35 cellular contexts compared by ENCODE assay signal in genomic region chrX:64662876-64663275, GRCh38.
"Had no signal": no experiment of that assay in that cellular context is flagged by ENCODE, and none has a peak within 500 bp of the region (broad histone marks: within the 10 kb centered on the region; RNA-seq: fewer than 3 reads in every experiment).

No MANE protein-coding gene starts in this region.

- ATAC-seq: activated CD8-positive, alpha-beta T cell treated with anti-CD3 and anti-CD28 coated beads for 36 hours; activated naive CD4-positive, alpha-beta T cell treated with anti-CD3 and anti-CD28 coated beads, Interleukin-2, amount 50 U/mL, for 72 hours; activated T-cell treated with anti-CD3 and anti-CD28 coated beads, Interleukin-2, amount 50 U/mL, for 4 hours; activated T-cell treated with anti-CD3 and anti-CD28 coated beads, Interleukin-2, amount 50 U/mL, for 72 hours; activated T-helper 17 cell treated with anti-CD3 and anti-CD28 coated beads, Interleukin-2, amount 50 U/mL, for 72 hours; body of pancreas had no signal

- H3K27me3 Mint-ChIP-seq: activated B cell treated with CpG ODN at 0.5 μM for 24 hours; activated CD4-positive, alpha-beta memory T cell treated with anti-CD3 and anti-CD28 coated beads for 36 hours; activated CD4-positive, alpha-beta T cell treated with anti-CD3 and anti-CD28 coated beads, Interleukin-2, amount 10 ng/mL, durations not matched to agents 24 days and 14 days; activated CD8-positive, alpha-beta T cell treated with anti-CD3 and anti-CD28 coated beads for 36 hours; activated naive CD8-positive, alpha-beta T cell treated with anti-CD3 and anti-CD28 coated beads for 36 hours; activated T-helper 17 cell treated with anti-CD3 and anti-CD28 coated beads, Interleukin-2, amount 50 U/mL, for 72 hours had no signal

- DNase-seq: activated B cell treated with CpG ODN at 0.5 μM for 24 hours; activated CD4-positive, alpha-beta memory T cell treated with anti-CD3 and anti-CD28 coated beads for 36 hours; activated CD4-positive, alpha-beta T cell treated with anti-CD3 and anti-CD28 coated beads for 4 hours; activated CD4-positive, alpha-beta T cell treated with anti-CD3 and anti-CD28 coated beads, Interleukin-2, amount 10 ng/mL, durations not matched to agents 24 days and 14 days; activated CD4-positive, alpha-beta T cell treated with anti-CD3 and anti-CD28 coated beads, Interleukin-2, amount 50 U/mL, for 1 hour; activated CD4-positive, alpha-beta T cell treated with anti-CD3 and anti-CD28 coated beads, Interleukin-2, amount 50 U/mL, for 4 hours; activated CD4-positive, CD25-positive, alpha-beta regulatory T cell treated with anti-CD3 and anti-CD28 coated beads, Interleukin-2, amount 50 U/mL, for 72 hours; activated CD8-positive, alpha-beta memory T cell treated with anti-CD3 and anti-CD28 coated beads, Interleukin-2, amount 50 U/mL, for 4 hours; activated CD8-positive, alpha-beta T cell treated with anti-CD3 and anti-CD28 coated beads for 36 hours; activated effector memory CD4-positive, alpha-beta T cell treated with anti-CD3 and anti-CD28 coated beads, Interleukin-2, amount 50 U/mL, for 16 hours; activated gamma-delta T cell treated with Interleukin-2 at 50 U/mL for 16 hours; activated naive CD4-positive, alpha-beta T cell; activated naive CD4-positive, alpha-beta T cell treated with anti-CD3 and anti-CD28 coated beads for 36 hours; activated naive CD4-positive, alpha-beta T cell treated with anti-CD3 and anti-CD28 coated beads, Interleukin-2, amount 50 U/mL, for 16 hours; activated naive CD8-positive, alpha-beta T cell treated with anti-CD3 and anti-CD28 coated beads for 36 hours; activated T-cell treated with anti-CD3 and anti-CD28 coated beads for 4 hours; activated T-cell treated with anti-CD3 and anti-CD28 coated beads, Interleukin-2, amount 50 U/mL, for 1 hour; activated T-cell treated with anti-CD3 and anti-CD28 coated beads, Interleukin-2, amount 50 U/mL, for 4 hours; activated T-cell treated with anti-CD3 and anti-CD28 coated beads, Interleukin-2, amount 50 U/mL, for 72 hours; adrenal gland; amniotic stem cell; aorta; body of pancreas; brain microvascular endothelial cell; central memory CD4-positive, alpha-beta T cell; T-helper 1 cell; T-helper 2 cell; T-helper 9 cell had no signal

- H3K4me1 ChIP-seq: adrenal gland, body of pancreas, breast epithelium had no signal

- H3K4me3 ChIP-seq: adrenal gland, body of pancreas, breast epithelium had no signal

- H3K27me3 ChIP-seq: body of pancreas, brain microvascular endothelial cell had no signal

- H3K36me3 Mint-ChIP-seq: activated CD4-positive, alpha-beta memory T cell treated with anti-CD3 and anti-CD28 coated beads for 36 hours had no signal

- H3K27ac ChIP-seq: adrenal gland, body of pancreas, brain microvascular endothelial cell, breast epithelium, VCaP had no signal

- H3K27ac Mint-ChIP-seq: activated B cell treated with CpG ODN at 0.5 μM for 24 hours; activated CD4-positive, alpha-beta memory T cell treated with anti-CD3 and anti-CD28 coated beads for 36 hours; activated CD4-positive, alpha-beta T cell treated with anti-CD3 and anti-CD28 coated beads, Interleukin-2, amount 10 ng/mL, durations not matched to agents 24 days and 14 days; activated CD8-positive, alpha-beta T cell treated with anti-CD3 and anti-CD28 coated beads for 36 hours; activated naive CD4-positive, alpha-beta T cell treated with anti-CD3 and anti-CD28 coated beads for 36 hours; activated naive CD4-positive, alpha-beta T cell treated with anti-CD3 and anti-CD28 coated beads, Interleukin-2, amount 50 U/mL, for 72 hours; activated naive CD8-positive, alpha-beta T cell treated with anti-CD3 and anti-CD28 coated beads for 36 hours; activated T-cell treated with anti-CD3 and anti-CD28 coated beads, Interleukin-2, amount 50 U/mL, for 72 hours; activated T-helper 1 cell treated with anti-CD3 and anti-CD28 coated beads, Interleukin-12 subunit alpha, Interleukin-12 subunit beta, Interleukin-2, Interleukin-4 antibody, amounts not matched to agents 30 ng/mL and 10 ng/mL and 1 ng/mL, durations not matched to agents 14 hours and 24 hours and 36 hours; activated T-helper 17 cell treated with anti-CD3 and anti-CD28 coated beads, Interleukin-2, amount 50 U/mL, for 72 hours; T-helper 1 cell treated with Interleukin-12 subunit alpha and Interleukin-12 subunit beta and Interleukin-4 antibody, amounts not matched to agents 30 μg/mL and 1 μg/mL, for 36 hours; T-helper 2 cell treated with Interferon-gamma antibody and Interleukin-4, amounts not matched to agents 5 μg/mL and 100 μg/mL, for 36 hours had no signal

- H3K9me3 ChIP-seq: adrenal gland, body of pancreas had no signal

- H3K36me3 ChIP-seq: adrenal gland, brain microvascular endothelial cell, breast epithelium had no signal

- H3K4me1 Mint-ChIP-seq: activated B cell treated with CpG ODN at 0.5 μM for 24 hours; activated CD4-positive, alpha-beta T cell treated with anti-CD3 and anti-CD28 coated beads, Interleukin-2, amount 10 ng/mL, durations not matched to agents 24 days and 14 days; activated naive CD8-positive, alpha-beta T cell treated with anti-CD3 and anti-CD28 coated beads for 36 hours; activated T-helper 17 cell treated with anti-CD3 and anti-CD28 coated beads, Interleukin-2, amount 50 U/mL, for 72 hours had no signal

- H3K4me3 Mint-ChIP-seq: activated B cell treated with CpG ODN at 0.5 μM for 24 hours; activated CD4-positive, alpha-beta memory T cell treated with anti-CD3 and anti-CD28 coated beads for 36 hours; activated CD4-positive, alpha-beta T cell treated with anti-CD3 and anti-CD28 coated beads, Interleukin-2, amount 10 ng/mL, durations not matched to agents 24 days and 14 days; activated CD8-positive, alpha-beta T cell treated with anti-CD3 and anti-CD28 coated beads for 36 hours; activated naive CD4-positive, alpha-beta T cell treated with anti-CD3 and anti-CD28 coated beads for 36 hours; activated naive CD8-positive, alpha-beta T cell treated with anti-CD3 and anti-CD28 coated beads for 36 hours; activated T-cell treated with anti-CD3 and anti-CD28 coated beads, Interleukin-2, amount 50 U/mL, for 4 hours; activated T-cell treated with anti-CD3 and anti-CD28 coated beads, Interleukin-2, amount 50 U/mL, for 72 hours; activated T-helper 1 cell treated with anti-CD3 and anti-CD28 coated beads, Interleukin-12 subunit alpha, Interleukin-12 subunit beta, Interleukin-2, Interleukin-4 antibody, amounts not matched to agents 30 ng/mL and 10 ng/mL and 1 ng/mL, durations not matched to agents 14 hours and 24 hours and 36 hours; activated T-helper 17 cell treated with anti-CD3 and anti-CD28 coated beads, Interleukin-2, amount 50 U/mL, for 72 hours; T-helper 1 cell treated with Interleukin-12 subunit alpha and Interleukin-12 subunit beta and Interleukin-4 antibody, amounts not matched to agents 30 μg/mL and 1 μg/mL, for 36 hours; T-helper 2 cell treated with Interferon-gamma antibody and Interleukin-4, amounts not matched to agents 5 μg/mL and 100 μg/mL, for 36 hours had no signal
